Comparison of ENCODE assay signal across 12 cellular contexts in genomic region chr14:101817511-101818001, GRCh38. TPM values are rescaled to one million over a fixed set of nuclear protein-coding genes. Genes with fewer than 3 reads are reported as not detected.
DNase-seq lines count a peak whose midpoint lies in the region; ATAC-seq lines count a peak whose summit lies in the region.
"Had no signal": no experiment of that assay in that cellular context is flagged by ENCODE, and none has a peak within 500 bp of the region (broad histone marks: within the 10 kb centered on the region; RNA-seq: fewer than 3 reads in every experiment).

No MANE protein-coding gene starts in this region.

- H3K27ac Mint-ChIP-seq in activated T-cell treated with anti-CD3 and anti-CD28 coated beads, Interleukin-2, amount 50 U/mL, for 24 hours: peak overlapping the region; percentile 97
- H3K27ac Mint-ChIP-seq in immature natural killer cell: peak overlapping the region; percentile 99 to 100 (median 100)
- peak overlapping the region; percentile 99 for H3K27ac Mint-ChIP-seq in stimulated activated naive CD8-positive, alpha-beta T cell treated with anti-CD3 and anti-CD28 coated beads, Interleukin-15, amount 100 ng/mL, for 72 hours

- peaks cover 76% of the 10 kb centered on the region for H3K36me3 Mint-ChIP-seq in activated T-cell treated with anti-CD3 and anti-CD28 coated beads, Interleukin-2, amount 50 U/mL, for 24 hours (ENCODE audit: low read depth)
- peaks cover 7 to 26% (median 11%) of the 10 kb centered on the region in 3 donors for H3K36me3 Mint-ChIP-seq in immature natural killer cell

- H3K4me1 ChIP-seq in SJCRH30: no peaks in the 10 kb centered on the region

- DNase-seq in activated T-cell treated with anti-CD3 and anti-CD28 coated beads, Interleukin-2, amount 50 U/mL, for 1 hour: peak; percentile 55
- DNase-seq in activated T-cell treated with anti-CD3 and anti-CD28 coated beads for 4 hours (no peak), immature natural killer cell (peak; percentile 66 to 78 (median 75)), anterior cingulate cortex (lab: John Stamatoyannopoulos, UW) (no peak), UCSD-AML1 (lab: John Stamatoyannopoulos, UW; ENCODE audit: unreplicated experiment) (no peak), SJCRH30 (no peak)
- peak; percentile 67 for DNase-seq in activated T-cell treated with anti-CD3 and anti-CD28 coated beads, Interleukin-2, amount 50 U/mL, for 24 hours
- DNase-seq in stimulated activated naive CD8-positive, alpha-beta T cell treated with anti-CD3 and anti-CD28 coated beads, Interleukin-15, amount 100 ng/mL, for 72 hours: peak; percentile 38 to 41
- DNase-seq: midbrain; NCI-H146; NK-92 treated with Interleukin-12 subunit alpha and Interleukin-12 subunit beta, amount 100 ng/mL, for 24 hours; T1000 had no signal

- no peak overlapping the region for H3K4me3 ChIP-seq in SJCRH30

- peak; percentile 55 for ATAC-seq in stimulated activated naive CD8-positive, alpha-beta T cell treated with anti-CD3 and anti-CD28 coated beads, Interleukin-15, amount 100 ng/mL, for 72 hours

- H3K4me3 Mint-ChIP-seq in activated T-cell treated with anti-CD3 and anti-CD28 coated beads, Interleukin-2, amount 50 U/mL, for 24 hours: peak overlapping the region; percentile 78
- H3K4me3 Mint-ChIP-seq in immature natural killer cell: peak overlapping the region; percentile 75 to 87 (median 77)
- H3K4me3 Mint-ChIP-seq in stimulated activated naive CD8-positive, alpha-beta T cell treated with anti-CD3 and anti-CD28 coated beads, Interleukin-15, amount 100 ng/mL, for 72 hours: peak overlapping the region; percentile 80 to 84

- H3K9me3 Mint-ChIP-seq in activated T-cell treated with anti-CD3 and anti-CD28 coated beads, Interleukin-2, amount 50 U/mL, for 24 hours: no peaks in the 10 kb centered on the region
- no peaks in the 10 kb centered on the region for H3K9me3 Mint-ChIP-seq in immature natural killer cell
- H3K9me3 Mint-ChIP-seq in stimulated activated naive CD8-positive, alpha-beta T cell treated with anti-CD3 and anti-CD28 coated beads, Interleukin-15, amount 100 ng/mL, for 72 hours: no peaks in the 10 kb centered on the region

- no peaks in the 10 kb centered on the region for H3K27me3 ChIP-seq in SJCRH30

- no peaks in the 10 kb centered on the region for H3K27me3 Mint-ChIP-seq in activated T-cell treated with anti-CD3 and anti-CD28 coated beads, Interleukin-2, amount 50 U/mL, for 24 hours
- H3K27me3 Mint-ChIP-seq in immature natural killer cell (ENCODE audit: low read depth in 3 of 3): peaks cover 35 to 47% (median 42%) of the 10 kb centered on the region in 3 donors
- H3K27me3 Mint-ChIP-seq in stimulated activated naive CD8-positive, alpha-beta T cell treated with anti-CD3 and anti-CD28 coated beads, Interleukin-15, amount 100 ng/mL, for 72 hours: no peaks in the 10 kb centered on the region

- H3K27ac ChIP-seq in SJCRH30: no peak overlapping the region

- H3K36me3 ChIP-seq in SJCRH30: peaks cover 10% of the 10 kb centered on the region

- no peaks in the 10 kb centered on the region for H3K9me3 ChIP-seq in SJCRH30 (replicated peaks)

- H3K4me1 Mint-ChIP-seq in activated T-cell treated with anti-CD3 and anti-CD28 coated beads, Interleukin-2, amount 50 U/mL, for 24 hours (ENCODE audit: low read depth): peaks cover 91% of the 10 kb centered on the region
- H3K4me1 Mint-ChIP-seq in immature natural killer cell: peaks cover 93 to 100% of the 10 kb centered on the region in 2 donors
- peaks cover 87% of the 10 kb centered on the region for H3K4me1 Mint-ChIP-seq in stimulated activated naive CD8-positive, alpha-beta T cell treated with anti-CD3 and anti-CD28 coated beads, Interleukin-15, amount 100 ng/mL, for 72 hours

RNA-seq across cellular contexts. Expression of gene PPP2R5C, which starts 56.0 kb away (rescaled TPM):
- 100 to 1,000 TPM; 214 to 250 (median 236) TPM for polyA plus RNA-seq in immature natural killer cell
- 138 and 161 TPM in 2 replicates for total RNA-seq in SJCRH30 (2014; rRNA removed; shearing (Covaris generic))

Comparison
In these comparisons a context has a peak if more than half of its experiments do, and no peak if none do; other contexts are left out.
1. DNase-seq: peak in activated T-cell treated with anti-CD3 and anti-CD28 coated beads, Interleukin-2, amount 50 U/mL, for 1 hour (single experiment), activated T-cell treated with anti-CD3 and anti-CD28 coated beads, Interleukin-2, amount 50 U/mL, for 24 hours (single experiment), immature natural killer cell (3 of 3) and stimulated activated naive CD8-positive, alpha-beta T cell treated with anti-CD3 and anti-CD28 coated beads, Interleukin-15, amount 100 ng/mL, for 72 hours (2 of 2); none in activated T-cell treated with anti-CD3 and anti-CD28 coated beads for 4 hours (single experiment), anterior cingulate cortex (0 of 58), UCSD-AML1 (single experiment) and SJCRH30 (0 of 2).
2. Peak in every context shown above with its lines, with median percentiles within 50 percentile points of each other: H3K27ac Mint-ChIP-seq and H3K4me3 Mint-ChIP-seq.